ENCODE assay signal across 26 cellular contexts in genomic region chr4:67743194-67743593, GRCh38. TPM values are rescaled to one million over a fixed set of nuclear protein-coding genes. Genes with fewer than 3 reads are reported as not detected.
"Had no signal": no experiment of that assay in that cellular context is flagged by ENCODE, and none has a peak within 500 bp of the region (broad histone marks: within the 10 kb centered on the region; RNA-seq: fewer than 3 reads in every experiment).

No MANE protein-coding gene starts in this region.

- H3K27ac ChIP-seq: KMS-11, RWPE1 had no signal

- H3K9ac ChIP-seq: KMS-11 had no signal

- FAIRE-seq: HepG2 had no signal

- H3K4me2 ChIP-seq: KMS-11 had no signal

- DNase-seq: IMR-90, Kasumi-1, MV-4-11, NCI-H1048, NCI-H1105, NCI-H1417, NCI-H1436 treated with DMSO at 0.1 percent for 48 hours, NCI-H1694, NCI-H187 treated with DMSO at 0.1 percent for 48 hours, NCI-H2029 treated with DMSO at 0.1 percent for 48 hours, NCI-H2227 treated with DMSO at 0.1 percent for 48 hours, NCI-H524, NCI-H526 treated with DMSO at 0.1 percent for 48 hours, NCI-H748 treated with DMSO at 0.1 percent for 48 hours, PC-3, SHP77 had no signal

- ATAC-seq: HepG2, Panc1, PC-3, SK-N-SH treated with all-trans-retinoic acid at 6 μM for 48 hours had no signal

RNA-seq across cellular contexts. Expression of gene GNRHR, which starts 11.0 kb away (rescaled TPM):
- total RNA-seq: HepG2, HT1080, IMR-90, MCF 10A, NCI-H460, OCI-LY7, PC-3, SK-MEL-5 had no signal
- polyA plus RNA-seq: HepG2, IMR-90 had no signal
